In genomic region chr3:82672966-82673365, GRCh38 we compare ENCODE assay signal across 24 cellular contexts.
DNase-seq lines count a peak whose midpoint lies in the region; ATAC-seq, FAIRE-seq and TF ChIP-seq lines count a peak whose summit lies in the region.
"Had no signal": no experiment of that assay in that cellular context is flagged by ENCODE, and none has a peak within 500 bp of the region (broad histone marks: within the 10 kb centered on the region; RNA-seq: fewer than 3 reads in every experiment).

No MANE protein-coding gene starts in this region.

- H3K4me3 ChIP-seq in astrocyte (ENCODE audit: insufficient read depth, low read depth, low read length) (no peak overlapping the region), choroid plexus epithelial cell (ENCODE audit: low read depth, low read length) (no peak overlapping the region)
- H3K4me3 ChIP-seq: BLaER1 had no signal

- H3K27ac Mint-ChIP-seq in activated T-cell treated with anti-CD3 and anti-CD28 coated beads, Interleukin-2, amount 50 U/mL, for 72 hours, result peak overlapping the region; percentile 33
- H3K27ac Mint-ChIP-seq in activated T-cell treated with anti-CD3 and anti-CD28 coated beads, Interleukin-2, amount 50 U/mL, for 24 hours, result no peak overlapping the region
- no peak overlapping the region for H3K27ac Mint-ChIP-seq in astrocyte (ENCODE audit: unreplicated experiment)
- H3K27ac Mint-ChIP-seq in activated T-helper 17 cell treated with anti-CD3 and anti-CD28 coated beads, Interleukin-2, amount 50 U/mL, for 72 hours, result no peak overlapping the region
- H3K27ac Mint-ChIP-seq in activated naive CD4-positive, alpha-beta T cell treated with anti-CD3 and anti-CD28 coated beads, Interleukin-2, amount 10 ng/mL, durations not matched to agents 7 days and 5 days, result no peak overlapping the region
- H3K27ac Mint-ChIP-seq: CD14-positive monocyte; CD4-positive, alpha-beta memory T cell; CD4-positive, CD25-positive, alpha-beta regulatory T cell; CD8-positive, alpha-beta memory T cell had no signal

- H2AFZ ChIP-seq in astrocyte (ENCODE audit: low read depth, low read length), result no peak overlapping the region

- no peaks in the 10 kb centered on the region for H3K27me3 Mint-ChIP-seq in activated T-cell treated with anti-CD3 and anti-CD28 coated beads, Interleukin-2, amount 50 U/mL, for 72 hours (ENCODE audit: low read depth)
- H3K27me3 Mint-ChIP-seq in activated T-cell treated with anti-CD3 and anti-CD28 coated beads, Interleukin-2, amount 50 U/mL, for 24 hours, result no peaks in the 10 kb centered on the region
- H3K27me3 Mint-ChIP-seq in astrocyte (ENCODE audit: low read depth, unreplicated experiment), result no peaks in the 10 kb centered on the region
- H3K27me3 Mint-ChIP-seq in activated T-helper 17 cell treated with anti-CD3 and anti-CD28 coated beads, Interleukin-2, amount 50 U/mL, for 72 hours, result no peaks in the 10 kb centered on the region
- H3K27me3 Mint-ChIP-seq in activated naive CD4-positive, alpha-beta T cell treated with anti-CD3 and anti-CD28 coated beads, Interleukin-2, amount 10 ng/mL, durations not matched to agents 7 days and 5 days, result no peaks in the 10 kb centered on the region
- H3K27me3 Mint-ChIP-seq: CD4-positive, alpha-beta memory T cell; CD4-positive, CD25-positive, alpha-beta regulatory T cell; CD8-positive, alpha-beta memory T cell had no signal

- H3K9me3 ChIP-seq in astrocyte (ENCODE audit: insufficient read depth, low read depth, low read length), result no peaks in the 10 kb centered on the region
- H3K9me3 ChIP-seq: BE2C, BLaER1, Caco-2 had no signal

- no peaks in the 10 kb centered on the region for H4K20me1 ChIP-seq in astrocyte (ENCODE audit: insufficient read depth, low read length)
- H4K20me1 ChIP-seq: BLaER1 had no signal

- H3K4me3 Mint-ChIP-seq in activated T-cell treated with anti-CD3 and anti-CD28 coated beads, Interleukin-2, amount 50 U/mL, for 72 hours, result no peak overlapping the region
- no peak overlapping the region for H3K4me3 Mint-ChIP-seq in activated T-cell treated with anti-CD3 and anti-CD28 coated beads, Interleukin-2, amount 50 U/mL, for 24 hours
- no peak overlapping the region for H3K4me3 Mint-ChIP-seq in astrocyte (ENCODE audit: unreplicated experiment)
- no peak overlapping the region for H3K4me3 Mint-ChIP-seq in activated T-helper 17 cell treated with anti-CD3 and anti-CD28 coated beads, Interleukin-2, amount 50 U/mL, for 72 hours
- H3K4me3 Mint-ChIP-seq in activated naive CD4-positive, alpha-beta T cell treated with anti-CD3 and anti-CD28 coated beads, Interleukin-2, amount 10 ng/mL, durations not matched to agents 7 days and 5 days, result no peak overlapping the region
- H3K4me3 Mint-ChIP-seq: CD14-positive monocyte; CD4-positive, alpha-beta memory T cell; CD4-positive, CD25-positive, alpha-beta regulatory T cell; CD8-positive, alpha-beta memory T cell had no signal

- no peak overlapping the region for H3K4me2 ChIP-seq in astrocyte (ENCODE audit: low read length)
- H3K4me2 ChIP-seq: BLaER1 had no signal

- H3K4me1 Mint-ChIP-seq in activated T-cell treated with anti-CD3 and anti-CD28 coated beads, Interleukin-2, amount 50 U/mL, for 72 hours (ENCODE audit: low read depth), result no peaks in the 10 kb centered on the region
- H3K4me1 Mint-ChIP-seq in activated T-cell treated with anti-CD3 and anti-CD28 coated beads, Interleukin-2, amount 50 U/mL, for 24 hours (ENCODE audit: low read depth), result no peaks in the 10 kb centered on the region
- H3K4me1 Mint-ChIP-seq in astrocyte (ENCODE audit: low read depth, unreplicated experiment), result peaks cover 5% of the 10 kb centered on the region
- no peaks in the 10 kb centered on the region for H3K4me1 Mint-ChIP-seq in activated T-helper 17 cell treated with anti-CD3 and anti-CD28 coated beads, Interleukin-2, amount 50 U/mL, for 72 hours
- H3K4me1 Mint-ChIP-seq in activated naive CD4-positive, alpha-beta T cell treated with anti-CD3 and anti-CD28 coated beads, Interleukin-2, amount 10 ng/mL, durations not matched to agents 7 days and 5 days, result no peaks in the 10 kb centered on the region
- H3K4me1 Mint-ChIP-seq: CD14-positive monocyte; CD4-positive, alpha-beta memory T cell; CD4-positive, CD25-positive, alpha-beta regulatory T cell; CD8-positive, alpha-beta memory T cell had no signal

- no peak for DNase-seq in activated T-cell treated with anti-CD3 and anti-CD28 coated beads, Interleukin-2, amount 50 U/mL, for 72 hours
- DNase-seq in activated T-cell treated with anti-CD3 and anti-CD28 coated beads, Interleukin-2, amount 50 U/mL, for 24 hours, result no peak
- peak; percentile 14 for DNase-seq in astrocyte (ENCODE audit: low read depth)
- peak; percentile 1 for DNase-seq in choroid plexus epithelial cell (ENCODE audit: low read depth)
- DNase-seq in activated naive CD4-positive, alpha-beta T cell treated with anti-CD3 and anti-CD28 coated beads, Interleukin-2, amount 10 ng/mL, durations not matched to agents 7 days and 5 days, result no peak
- DNase-seq: ACHN; BE2C; C1 segment of cervical spinal cord; Caco-2; Calu3; CD4-positive, alpha-beta memory T cell; CD4-positive, CD25-positive, alpha-beta regulatory T cell; CD8-positive, alpha-beta memory T cell; DMS79 treated with DMSO at 0.1 percent for 48 hours; GF-D8 had no signal

- H3K27me3 ChIP-seq in astrocyte (ENCODE audit: insufficient read depth, low read length), result no peaks in the 10 kb centered on the region
- H3K27me3 ChIP-seq: BE2C, BLaER1 had no signal

- no peak for FAIRE-seq in astrocyte (lab: Jason Lieb, UNC)
- FAIRE-seq: D721Med, G401.6, GM12891, GM19239 had no signal

- H3K27ac ChIP-seq in astrocyte (ENCODE audit: low read depth, low read length), result no peak overlapping the region
- H3K27ac ChIP-seq: 22Rv1, BLaER1 had no signal

- H3K9me3 Mint-ChIP-seq in activated T-cell treated with anti-CD3 and anti-CD28 coated beads, Interleukin-2, amount 50 U/mL, for 72 hours, result peaks cover 8 to 9% of the 10 kb centered on the region in 2 donors
- H3K9me3 Mint-ChIP-seq in activated T-cell treated with anti-CD3 and anti-CD28 coated beads, Interleukin-2, amount 50 U/mL, for 24 hours, result peaks cover 5% of the 10 kb centered on the region
- H3K9me3 Mint-ChIP-seq in astrocyte (ENCODE audit: unreplicated experiment), result no peaks in the 10 kb centered on the region
- H3K9me3 Mint-ChIP-seq in activated T-helper 17 cell treated with anti-CD3 and anti-CD28 coated beads, Interleukin-2, amount 50 U/mL, for 72 hours, result peaks cover 12% of the 10 kb centered on the region
- H3K9me3 Mint-ChIP-seq in activated naive CD4-positive, alpha-beta T cell treated with anti-CD3 and anti-CD28 coated beads, Interleukin-2, amount 10 ng/mL, durations not matched to agents 7 days and 5 days, result peaks cover 4% of the 10 kb centered on the region

- TF ChIP-seq CTCF in astrocyte (IDR thresholded peaks at IDR 0.05; ENCODE audit: insufficient read depth, low read depth, low read length) (no peak), choroid plexus epithelial cell (conservative IDR thresholded peaks at IDR 0.05; ENCODE audit: low read depth, low read length) (no peak)

- CTCF ChIA-PET in activated naive CD4-positive, alpha-beta T cell treated with anti-CD3 and anti-CD28 coated beads, Interleukin-2, amount 10 ng/mL, durations not matched to agents 7 days and 5 days (lab: Charles Lee), result no interaction called here

- no peaks in the 10 kb centered on the region for H3K36me3 ChIP-seq in astrocyte (ENCODE audit: insufficient read depth, low read length)
- H3K36me3 ChIP-seq: BE2C, BLaER1 had no signal

- H3K4me1 ChIP-seq in astrocyte (ENCODE audit: insufficient read depth, low read length), result no peaks in the 10 kb centered on the region
- H3K4me1 ChIP-seq: BE2C, BLaER1, Caco-2 had no signal

- H3K36me3 Mint-ChIP-seq in activated T-cell treated with anti-CD3 and anti-CD28 coated beads, Interleukin-2, amount 50 U/mL, for 72 hours (ENCODE audit: insufficient read depth in 2 of 2), result no peaks in the 10 kb centered on the region
- H3K36me3 Mint-ChIP-seq in activated T-cell treated with anti-CD3 and anti-CD28 coated beads, Interleukin-2, amount 50 U/mL, for 24 hours (ENCODE audit: low read depth), result no peaks in the 10 kb centered on the region
- no peaks in the 10 kb centered on the region for H3K36me3 Mint-ChIP-seq in astrocyte (ENCODE audit: low read depth, unreplicated experiment)
- no peaks in the 10 kb centered on the region for H3K36me3 Mint-ChIP-seq in activated T-helper 17 cell treated with anti-CD3 and anti-CD28 coated beads, Interleukin-2, amount 50 U/mL, for 72 hours (ENCODE audit: low read depth)
- no peaks in the 10 kb centered on the region for H3K36me3 Mint-ChIP-seq in activated naive CD4-positive, alpha-beta T cell treated with anti-CD3 and anti-CD28 coated beads, Interleukin-2, amount 10 ng/mL, durations not matched to agents 7 days and 5 days
- H3K36me3 Mint-ChIP-seq: CD14-positive monocyte; CD4-positive, alpha-beta memory T cell; CD4-positive, CD25-positive, alpha-beta regulatory T cell; CD8-positive, alpha-beta memory T cell had no signal

- H3K79me2 ChIP-seq in astrocyte (ENCODE audit: insufficient read depth, low read length), result no peaks in the 10 kb centered on the region

- ATAC-seq in activated T-cell treated with anti-CD3 and anti-CD28 coated beads, Interleukin-2, amount 50 U/mL, for 72 hours (replicated peaks in 1 of 2), result no peak
- ATAC-seq in activated T-helper 17 cell treated with anti-CD3 and anti-CD28 coated beads, Interleukin-2, amount 50 U/mL, for 72 hours (replicated peaks), result no peak
- ATAC-seq in GM21423 (IDR thresholded peaks at IDR 0.05; ENCODE audit: unreplicated experiment), result no peak

- no peak overlapping the region for H3K9ac ChIP-seq in astrocyte (ENCODE audit: low read length)
- H3K9ac ChIP-seq: BLaER1 had no signal

Comparison
In these comparisons a context has a peak if more than half of its experiments do, and no peak if none do; other contexts are left out.
1. DNase-seq: peak in astrocyte (single experiment) and choroid plexus epithelial cell (single experiment); none in activated T-cell treated with anti-CD3 and anti-CD28 coated beads, Interleukin-2, amount 50 U/mL, for 72 hours (0 of 2), activated T-cell treated with anti-CD3 and anti-CD28 coated beads, Interleukin-2, amount 50 U/mL, for 24 hours (single experiment) and activated naive CD4-positive, alpha-beta T cell treated with anti-CD3 and anti-CD28 coated beads, Interleukin-2, amount 10 ng/mL, durations not matched to agents 7 days and 5 days (single experiment).